In genomic region chr7:148442933-148443332, GRCh38 we compare ENCODE assay signal across 26 cellular contexts.
"Had no signal": no experiment of that assay in that cellular context is flagged by ENCODE, and none has a peak within 500 bp of the region (broad histone marks: within the 10 kb centered on the region; RNA-seq: fewer than 3 reads in every experiment).

No MANE protein-coding gene starts in this region.

- H3K9me3 ChIP-seq: ovary, prostate gland, sigmoid colon had no signal

- H3K27me3 ChIP-seq: left lung, ovary, sigmoid colon, tibial nerve, upper lobe of left lung had no signal

- H3K4me3 ChIP-seq: left lung, lung, ovary, prostate gland, sigmoid colon, smooth muscle cell, tibial nerve, upper lobe of left lung had no signal

- FAIRE-seq: islet of Langerhans had no signal

- DNase-seq: head of caudate nucleus; hypothalamus; immature natural killer cell; left lung; mesendoderm; naive thymus-derived CD4-positive, alpha-beta T cell; nucleus accumbens; ovary; posterior cingulate gyrus; retina; right cardiac atrium; sigmoid colon; stimulated activated CD4-positive, alpha-beta T cell treated with anti-CD3 and anti-CD28 coated beads, Interleukin-1b, Interleukin-23, amount 100 ng/mL, for 48 hours; stimulated activated CD4-positive, alpha-beta T cell treated with anti-CD3 and anti-CD28 coated beads, Interleukin-2, amount 100 ng/mL, for 48 hours; stimulated activated CD4-positive, alpha-beta T cell treated with anti-CD3 and anti-CD28 coated beads, Interleukin-4, amount 100 ng/mL, for 4 hours; stimulated activated CD8-positive, alpha-beta memory T cell treated with anti-CD3 and anti-CD28 coated beads, Interleukin-4, amount 100 ng/mL, for 48 hours; stimulated activated naive CD4-positive, alpha-beta T cell treated with Interleukin-2 at 50 U/mL for 16 hours; stimulated activated naive CD8-positive, alpha-beta T cell treated with anti-CD3 and anti-CD28 coated beads, Interleukin-15, amount 100 ng/mL, for 72 hours; substantia nigra; upper lobe of left lung had no signal

- H3K36me3 ChIP-seq: left lung, ovary, prostate gland, sigmoid colon, tibial nerve, upper lobe of left lung had no signal

- H3K4me1 ChIP-seq: left lung, prostate gland, tibial nerve, upper lobe of left lung had no signal

- ATAC-seq: left lung; naive thymus-derived CD4-positive, alpha-beta T cell; right cardiac atrium; stimulated activated memory B cell treated with anti-CD40 and anti-IgM and Interleukin-4, amounts not matched to agents 10 μg/mL and 1 μg/mL and 100 μg/mL, for 72 hours; stimulated activated naive CD8-positive, alpha-beta T cell treated with anti-CD3 and anti-CD28 coated beads, Interleukin-15, amount 100 ng/mL, for 72 hours had no signal

- H3K27ac ChIP-seq: left lung, ovary, prostate gland, sigmoid colon, tibial nerve, upper lobe of left lung had no signal
